Comparison of ENCODE assay signal across 8 cellular contexts in genomic region chr7:816751-817671, GRCh38. TPM values are rescaled to one million over a fixed set of nuclear protein-coding genes. Genes with fewer than 3 reads are reported as not detected.
DNase-seq lines count a peak whose midpoint lies in the region; ATAC-seq and TF ChIP-seq lines count a peak whose summit lies in the region.

No MANE protein-coding gene starts in this region.

- no peak for ATAC-seq in GM18519 (IDR thresholded peaks at IDR 0.05; ENCODE audit: low FRiP score, unreplicated experiment)

- no peak for TF ChIP-seq CTCF in GM10266 (IDR thresholded peaks at IDR 0.05; ENCODE audit: control insufficient read depth, insufficient read depth, low read depth, missing control alignments)
- TF ChIP-seq CTCF in fibroblast of pulmonary artery (IDR thresholded peaks at IDR 0.05; ENCODE audit: low read length, missing control alignments) = no peak
- no peak for TF ChIP-seq CTCF in progenitor cell of endocrine pancreas (IDR thresholded peaks at IDR 0.05; ENCODE audit: unreplicated experiment)

- H3K4me1 Mint-ChIP-seq in progenitor cell of endocrine pancreas (ENCODE audit: low read depth) = peaks cover 34% of the 10 kb centered on the region

- H3K27ac Mint-ChIP-seq in progenitor cell of endocrine pancreas = peak overlapping the region; percentile 97

- peak overlapping the region; percentile 73 for H3K4me3 ChIP-seq in fibroblast of pulmonary artery (replicated peaks; ENCODE audit: low read depth, low read length)

- CTCF ChIA-PET in HEK293T (lab: Yijun Ruan, JAX) = interaction anchor here (0.6 kb wide), 1 partner anchor 14 kb away, joined by 3 read pairs; no protein-coding TSS in a partner anchor

- H3K27me3 Mint-ChIP-seq in progenitor cell of endocrine pancreas = peaks cover 9% of the 10 kb centered on the region

- DNase-seq in GM10266 (ENCODE audit: extremely low spot score) (peak; percentile 66), HEK293T (ENCODE audit: extremely low spot score) (peak; percentile 35), NCI-H2029 (lab: John Stamatoyannopoulos, UW) (peak; percentile 34), fibroblast of pulmonary artery (ENCODE audit: low read depth) (no peak), progenitor cell of endocrine pancreas (ENCODE audit: low spot score, unreplicated experiment) (peak; percentile 54), SIG-M5 (lab: John Stamatoyannopoulos, UW) (no peak)
- peak; percentile 58 for DNase-seq in activated T-cell treated with anti-CD3 and anti-CD28 coated beads, Interleukin-2, amount 50 U/mL, for 1 hour

- H3K4me3 Mint-ChIP-seq in progenitor cell of endocrine pancreas (ENCODE audit: low read depth) = peak overlapping the region; percentile 87

- H3K9me3 Mint-ChIP-seq in progenitor cell of endocrine pancreas (ENCODE audit: low read depth) = no peaks in the 10 kb centered on the region

- H3K36me3 Mint-ChIP-seq in progenitor cell of endocrine pancreas (ENCODE audit: insufficient read depth) = peaks cover 5% of the 10 kb centered on the region

- POLR2A ChIA-PET in HEK293T (lab: Yijun Ruan, JAX) = interaction anchor here (1.0 to 1.5 kb wide), 7 partner anchors 12 to 486 kb away, joined by 3 to 6 read pairs (median 4); partner anchors contain the start of genes COX19, GET4 and SUN1

TF ChIP-seq in HEK293T, 16 proteins besides CTCF, POLR2A, EP300 and RAD21:
- TF ChIP-seq ARNT (IDR thresholded peaks at IDR 0.05) (no peak), NFRKB (IDR thresholded peaks at IDR 0.05) (no peak), FOXM1 (IDR thresholded peaks at IDR 0.05; ENCODE audit: borderline replicate concordance) (no peak), ZNF384 (IDR thresholded peaks at IDR 0.05) (no peak), HDGF (IDR thresholded peaks at IDR 0.05; ENCODE audit: borderline replicate concordance) (no peak), CTBP1 (IDR thresholded peaks at IDR 0.05; ENCODE audit: borderline replicate concordance) (no peak), TARDBP (IDR thresholded peaks at IDR 0.05) (no peak), FOXA1 (IDR thresholded peaks at IDR 0.05) (no peak), ELF4 (IDR thresholded peaks at IDR 0.05) (no peak), BHLHE40 (IDR thresholded peaks at IDR 0.05; ENCODE audit: borderline replicate concordance) (no peak), L3MBTL2 (conservative IDR thresholded peaks at IDR 0.05) (no peak), FOXK2 (IDR thresholded peaks at IDR 0.05) (no peak)
- TF ChIP-seq, protein P1, sequence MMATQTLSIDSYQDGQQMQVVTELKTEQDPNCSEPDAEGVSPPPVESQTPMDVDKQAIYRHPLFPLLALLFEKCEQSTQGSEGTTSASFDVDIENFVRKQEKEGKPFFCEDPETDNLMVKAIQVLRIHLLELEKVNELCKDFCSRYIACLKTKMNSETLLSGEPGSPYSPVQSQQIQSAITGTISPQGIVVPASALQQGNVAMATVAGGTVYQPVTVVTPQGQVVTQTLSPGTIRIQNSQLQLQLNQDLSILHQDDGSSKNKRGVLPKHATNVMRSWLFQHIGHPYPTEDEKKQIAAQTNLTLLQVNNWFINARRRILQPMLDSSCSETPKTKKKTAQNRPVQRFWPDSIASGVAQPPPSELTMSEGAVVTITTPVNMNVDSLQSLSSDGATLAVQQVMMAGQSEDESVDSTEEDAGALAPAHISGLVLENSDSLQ (IDR thresholded peaks at IDR 0.05) = no peak

RNA-seq across cellular contexts. Expression of gene SUN1, which starts 15.3 kb away (rescaled TPM):
- 152 and 157 TPM in 2 replicates for total RNA-seq in progenitor cell of endocrine pancreas

RNA-seq across cellular contexts. Expression of gene GET4, which starts 59.3 kb away (rescaled TPM):
- total RNA-seq in progenitor cell of endocrine pancreas = 58.2 and 58.7 TPM in 2 replicates

Comparison
In these comparisons a context has a peak if more than half of its experiments do, and no peak if none do; other contexts are left out.
1. DNase-seq: peak in GM10266 (single experiment), HEK293T (single experiment), NCI-H2029 (single experiment), activated T-cell treated with anti-CD3 and anti-CD28 coated beads, Interleukin-2, amount 50 U/mL, for 1 hour (single experiment) and progenitor cell of endocrine pancreas (single experiment); none in fibroblast of pulmonary artery (single experiment) and SIG-M5 (single experiment).